ENCODE assay signal across 22 cellular contexts in the genomic region with DNA sequence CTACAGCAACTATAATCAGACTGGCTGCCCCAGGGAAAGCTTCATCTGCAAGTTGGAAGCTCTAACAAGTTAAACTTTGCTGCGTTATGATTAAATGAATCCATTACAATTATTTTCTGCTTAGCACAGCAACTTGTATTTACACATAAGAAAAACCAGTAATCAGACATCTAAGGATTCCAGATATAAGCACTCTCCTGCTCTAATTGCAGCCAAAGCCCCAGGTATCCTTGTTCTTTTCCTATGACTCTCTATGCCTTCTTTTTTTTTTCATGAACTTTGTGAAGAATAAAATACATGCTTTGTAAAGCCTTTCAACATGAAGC.
DNase-seq lines count a peak whose midpoint lies in the region; ATAC-seq and TF ChIP-seq lines count a peak whose summit lies in the region.
"Had no signal": no experiment of that assay in that cellular context is flagged by ENCODE, and none has a peak within 500 bp of the region (broad histone marks: within the 10 kb centered on the region; RNA-seq: fewer than 3 reads in every experiment).

No MANE protein-coding gene starts in this region.

- no peaks in the 10 kb centered on the region for H3F3A ChIP-seq in smooth muscle cell (ENCODE audit: low read depth)

- no peaks in the 10 kb centered on the region for H3K36me3 ChIP-seq in esophagus squamous epithelium
- H3K36me3 ChIP-seq in smooth muscle cell (ENCODE audit: low read depth): no peaks in the 10 kb centered on the region

- peaks cover 0 to 4% of the 10 kb centered on the region in 2 donors for H3K36me3 Mint-ChIP-seq in activated T-cell treated with anti-CD3 and anti-CD28 coated beads, Interleukin-2, amount 50 U/mL, for 72 hours (ENCODE audit: insufficient read depth in 2 of 2)
- H3K36me3 Mint-ChIP-seq in activated T-cell treated with anti-CD3 and anti-CD28 coated beads, Interleukin-2, amount 50 U/mL, for 4 hours (ENCODE audit: insufficient read depth): peaks cover 20% of the 10 kb centered on the region
- peaks cover 39% of the 10 kb centered on the region for H3K36me3 Mint-ChIP-seq in activated T-helper 17 cell treated with anti-CD3 and anti-CD28 coated beads, Interleukin-2, amount 50 U/mL, for 72 hours (ENCODE audit: low read depth)
- peaks cover 17% of the 10 kb centered on the region for H3K36me3 Mint-ChIP-seq in activated CD4-positive, alpha-beta memory T cell treated with anti-CD3 and anti-CD28 coated beads for 36 hours

- no peaks in the 10 kb centered on the region for H3K79me2 ChIP-seq in smooth muscle cell (ENCODE audit: low read depth)

- no peaks in the 10 kb centered on the region for H4K20me1 ChIP-seq in smooth muscle cell (ENCODE audit: low read depth)

- TF ChIP-seq POLR2A in esophagus squamous epithelium (IDR thresholded peaks at IDR 0.05): no peak

- DNase-seq in activated T-cell treated with anti-CD3 and anti-CD28 coated beads, Interleukin-2, amount 50 U/mL, for 72 hours: no peak
- DNase-seq in activated T-cell treated with anti-CD3 and anti-CD28 coated beads, Interleukin-2, amount 50 U/mL, for 4 hours: no peak
- DNase-seq in esophagus squamous epithelium (lab: John Stamatoyannopoulos, UW) (no peak), smooth muscle cell (lab: John Stamatoyannopoulos, UW; ENCODE audit: unreplicated experiment) (no peak)
- DNase-seq in activated CD4-positive, alpha-beta memory T cell treated with anti-CD3 and anti-CD28 coated beads for 36 hours: no peak
- DNase-seq: DMS53, GDM1, H7, MM.1S, NCI-H1048, NCI-H1417 treated with DMSO at 0.1 percent for 48 hours, NCI-H187, NCI-H2107, NCI-H510A treated with DMSO at 0.1 percent for 48 hours, NCI-H748 treated with DMSO at 0.1 percent for 48 hours, SW 1271 had no signal

- POLR2A ChIA-PET in activated CD4-positive, alpha-beta memory T cell treated with anti-CD3 and anti-CD28 coated beads for 36 hours (lab: Charles Lee): no interaction called here

- H3K27ac ChIP-seq in esophagus squamous epithelium (peak overlapping the region in 3 of 4 donors; percentile 34 to 59 (median 57)), smooth muscle cell (ENCODE audit: low read depth) (peak overlapping the region; percentile 59)

- TF ChIP-seq CTCF in esophagus squamous epithelium (IDR thresholded peaks at IDR 0.05): no peak
- no peak for TF ChIP-seq CTCF in smooth muscle cell (IDR thresholded peaks at IDR 0.05; ENCODE audit: borderline replicate concordance, insufficient read depth, poor library complexity, severe bottlenecking)

- H3K27me3 Mint-ChIP-seq in activated T-cell treated with anti-CD3 and anti-CD28 coated beads, Interleukin-2, amount 50 U/mL, for 72 hours (ENCODE audit: low read depth): no peaks in the 10 kb centered on the region
- H3K27me3 Mint-ChIP-seq in activated T-cell treated with anti-CD3 and anti-CD28 coated beads, Interleukin-2, amount 50 U/mL, for 4 hours (ENCODE audit: low read depth): no peaks in the 10 kb centered on the region
- no peaks in the 10 kb centered on the region for H3K27me3 Mint-ChIP-seq in activated T-helper 17 cell treated with anti-CD3 and anti-CD28 coated beads, Interleukin-2, amount 50 U/mL, for 72 hours
- no peaks in the 10 kb centered on the region for H3K27me3 Mint-ChIP-seq in activated CD4-positive, alpha-beta memory T cell treated with anti-CD3 and anti-CD28 coated beads for 36 hours
- H3K27me3 Mint-ChIP-seq: B cell had no signal

- CTCF ChIA-PET in activated CD4-positive, alpha-beta memory T cell treated with anti-CD3 and anti-CD28 coated beads for 36 hours (lab: Charles Lee): no interaction called here

- ATAC-seq in activated T-cell treated with anti-CD3 and anti-CD28 coated beads, Interleukin-2, amount 50 U/mL, for 72 hours (replicated peaks in 1 of 2): no peak
- ATAC-seq in activated T-cell treated with anti-CD3 and anti-CD28 coated beads, Interleukin-2, amount 50 U/mL, for 4 hours: no peak
- no peak for ATAC-seq in activated T-helper 17 cell treated with anti-CD3 and anti-CD28 coated beads, Interleukin-2, amount 50 U/mL, for 72 hours (replicated peaks)
- ATAC-seq in GM19328 (IDR thresholded peaks at IDR 0.05; ENCODE audit: unreplicated experiment) (no peak), GM21737 (IDR thresholded peaks at IDR 0.05; ENCODE audit: unreplicated experiment) (no peak)
- ATAC-seq: Right ventricle myocardium inferior had no signal

- H3K4me1 Mint-ChIP-seq in activated T-cell treated with anti-CD3 and anti-CD28 coated beads, Interleukin-2, amount 50 U/mL, for 72 hours (ENCODE audit: low read depth): peaks cover 14% of the 10 kb centered on the region
- H3K4me1 Mint-ChIP-seq in activated T-cell treated with anti-CD3 and anti-CD28 coated beads, Interleukin-2, amount 50 U/mL, for 4 hours (ENCODE audit: low read depth): no peaks in the 10 kb centered on the region
- H3K4me1 Mint-ChIP-seq in activated T-helper 17 cell treated with anti-CD3 and anti-CD28 coated beads, Interleukin-2, amount 50 U/mL, for 72 hours: peaks cover 5% of the 10 kb centered on the region
- peaks cover 13% of the 10 kb centered on the region for H3K4me1 Mint-ChIP-seq in activated CD4-positive, alpha-beta memory T cell treated with anti-CD3 and anti-CD28 coated beads for 36 hours (ENCODE audit: low read depth)
- H3K4me1 Mint-ChIP-seq: B cell had no signal

- peak overlapping the region in 1 of 2 donors; percentile 47 for H3K4me3 Mint-ChIP-seq in activated T-cell treated with anti-CD3 and anti-CD28 coated beads, Interleukin-2, amount 50 U/mL, for 72 hours
- H3K4me3 Mint-ChIP-seq in activated T-cell treated with anti-CD3 and anti-CD28 coated beads, Interleukin-2, amount 50 U/mL, for 4 hours: no peak overlapping the region
- H3K4me3 Mint-ChIP-seq in activated T-helper 17 cell treated with anti-CD3 and anti-CD28 coated beads, Interleukin-2, amount 50 U/mL, for 72 hours: no peak overlapping the region
- no peak overlapping the region for H3K4me3 Mint-ChIP-seq in activated CD4-positive, alpha-beta memory T cell treated with anti-CD3 and anti-CD28 coated beads for 36 hours
- H3K4me3 Mint-ChIP-seq: B cell, CD14-positive monocyte had no signal

- H3K4me2 ChIP-seq in smooth muscle cell: no peak overlapping the region

- H2AFZ ChIP-seq in smooth muscle cell (ENCODE audit: low read depth): no peak overlapping the region

- 45 to 50% methylated on average over 1 of the region's 1 CpG for WGBS in esophagus squamous epithelium, 2 donors
- 81% methylated on average over 1 of the region's 1 CpG for WGBS in smooth muscle cell (ENCODE audit: low lambda C conversion rate)

- H3K27ac Mint-ChIP-seq in activated T-cell treated with anti-CD3 and anti-CD28 coated beads, Interleukin-2, amount 50 U/mL, for 72 hours: peak overlapping the region; percentile 54
- peak overlapping the region; percentile 47 for H3K27ac Mint-ChIP-seq in activated T-helper 17 cell treated with anti-CD3 and anti-CD28 coated beads, Interleukin-2, amount 50 U/mL, for 72 hours
- H3K27ac Mint-ChIP-seq in activated CD4-positive, alpha-beta memory T cell treated with anti-CD3 and anti-CD28 coated beads for 36 hours: no peak overlapping the region
- H3K27ac Mint-ChIP-seq: B cell, CD14-positive monocyte had no signal

- H3K9me3 ChIP-seq in esophagus squamous epithelium (no peaks in the 10 kb centered on the region), smooth muscle cell (replicated peaks; ENCODE audit: low read depth) (no peaks in the 10 kb centered on the region)

- H3K9ac ChIP-seq in smooth muscle cell (ENCODE audit: low read depth): no peak overlapping the region

- H3K9me3 Mint-ChIP-seq in activated T-cell treated with anti-CD3 and anti-CD28 coated beads, Interleukin-2, amount 50 U/mL, for 72 hours: no peaks in the 10 kb centered on the region
- H3K9me3 Mint-ChIP-seq in activated T-cell treated with anti-CD3 and anti-CD28 coated beads, Interleukin-2, amount 50 U/mL, for 4 hours: no peaks in the 10 kb centered on the region
- no peaks in the 10 kb centered on the region for H3K9me3 Mint-ChIP-seq in activated T-helper 17 cell treated with anti-CD3 and anti-CD28 coated beads, Interleukin-2, amount 50 U/mL, for 72 hours
- no peaks in the 10 kb centered on the region for H3K9me3 Mint-ChIP-seq in activated CD4-positive, alpha-beta memory T cell treated with anti-CD3 and anti-CD28 coated beads for 36 hours

- H3K4me1 ChIP-seq in esophagus squamous epithelium: peaks cover 0 to 24% (median 13%) of the 10 kb centered on the region in 3 donors
- H3K4me1 ChIP-seq in smooth muscle cell (ENCODE audit: low read depth): no peaks in the 10 kb centered on the region

- H3K27me3 ChIP-seq in esophagus squamous epithelium: no peaks in the 10 kb centered on the region
- H3K27me3 ChIP-seq in smooth muscle cell (ENCODE audit: low read depth): peaks cover 5% of the 10 kb centered on the region

- intact Hi-C loops in esophagus squamous epithelium (cut with DNase I): no loop called here
- intact Hi-C loops in activated CD4-positive, alpha-beta memory T cell treated with anti-CD3 and anti-CD28 coated beads for 36 hours (cut with micrococcal nuclease): no loop called here

- H3K4me3 ChIP-seq in esophagus squamous epithelium: no peak overlapping the region
- no peak overlapping the region for H3K4me3 ChIP-seq in smooth muscle cell
